In the genomic region with DNA sequence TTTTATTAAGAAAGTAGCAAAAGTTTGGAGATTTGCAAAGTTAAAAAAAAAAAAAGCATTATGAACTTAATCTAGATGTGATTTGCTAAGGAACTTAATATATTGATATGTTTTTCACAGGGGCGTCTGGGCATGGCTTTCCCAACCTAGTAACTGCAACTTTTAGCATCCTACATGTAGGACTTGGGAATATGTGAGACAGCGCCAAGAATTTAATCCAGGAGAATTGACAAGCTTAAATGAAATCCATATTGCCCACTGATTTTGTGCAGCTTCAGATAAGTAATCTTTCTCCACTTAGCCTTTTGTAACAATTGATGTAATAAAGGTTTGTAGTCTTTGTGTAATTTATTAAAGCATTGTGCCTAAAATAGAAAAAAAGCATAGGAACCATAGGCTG, we compare ENCODE assay signal across 8 cellular contexts. TPM values are rescaled to one million over a fixed set of nuclear protein-coding genes. Genes with fewer than 3 reads are reported as not detected.
DNase-seq lines count a peak whose midpoint lies in the region; TF ChIP-seq lines count a peak whose summit lies in the region.

No MANE protein-coding gene starts in this region.

- H3K36me3 ChIP-seq in Loucy (ENCODE audit: insufficient read depth, low read length), result 0 out of 2 replicates have a peak, but pooled peaks cover 5% of the 10 kb centered on the region
- H3K36me3 ChIP-seq in effector memory CD4-positive, alpha-beta T cell (ENCODE audit: control insufficient read depth, insufficient read depth, low read length), result no peaks in the 10 kb centered on the region

- H3K4me3 ChIP-seq in Loucy (ENCODE audit: low read length, poor library complexity, severe bottlenecking), result peak overlapping the region; percentile 84
- H3K4me3 ChIP-seq in effector memory CD4-positive, alpha-beta T cell (ENCODE audit: insufficient read depth, low read depth, low read length, poor library complexity, severe bottlenecking), result peak overlapping the region; percentile 95

- no peak for DNase-seq in CD14-positive monocyte (ENCODE audit: low spot score)
- DNase-seq in effector memory CD4-positive, alpha-beta T cell, result no peak
- DNase-seq in NCI-H2227 treated with DMSO at 0.1 percent for 48 hours (lab: John Stamatoyannopoulos, UW), result no peak
- no peak for DNase-seq in RWPE1 (ENCODE audit: low spot score)
- DNase-seq in SKM-1 (lab: John Stamatoyannopoulos, UW; ENCODE audit: unreplicated experiment), result no peak
- DNase-seq in NOMO-1 (lab: John Stamatoyannopoulos, UW; ENCODE audit: unreplicated experiment in 2 of 2), result no peak

- peaks cover 32% of the 10 kb centered on the region for H3K4me1 ChIP-seq in Loucy (ENCODE audit: insufficient read depth, low read length, poor library complexity, severe bottlenecking)
- H3K4me1 ChIP-seq in effector memory CD4-positive, alpha-beta T cell (ENCODE audit: control insufficient read depth, insufficient read depth, low read length, poor library complexity, severe bottlenecking), result peaks cover 29% of the 10 kb centered on the region

- H3K4me3 Mint-ChIP-seq in CD14-positive monocyte, result peak overlapping the region; percentile 93 to 96
- peak overlapping the region; percentile 92 to 100 (median 99) for H3K4me3 Mint-ChIP-seq in nephron

- POLR2A ChIA-PET in RWPE1 (lab: Yijun Ruan, JAX; ENCODE audit: low non-redundant PET), result interaction anchor here (0.6 kb wide), 2 partner anchors 10 to 69 kb away, joined by 3 to 4 read pairs; no protein-coding TSS in a partner anchor

- no peak overlapping the region; the same call in 1 of the 2 replicates for H2AFZ ChIP-seq in Loucy (ENCODE audit: low read length)

- H3K9ac ChIP-seq in Loucy (ENCODE audit: low read depth, low read length, poor library complexity, severe bottlenecking), result peak overlapping the region; percentile 94

- H3K36me3 Mint-ChIP-seq in CD14-positive monocyte (peaks cover 28 to 31% of the 10 kb centered on the region in 2 donors), nephron (ENCODE audit: low read depth) (peaks cover 42% of the 10 kb centered on the region)

- intact Hi-C loops in CD14-positive monocyte (cut with micrococcal nuclease), result loop anchor here (10.0 kb wide), 4 partner anchors 241 to 559 kb away; partner anchors contain the start of gene ATP8B4 (in 1 of the 2)

- H4K20me1 ChIP-seq in Loucy (ENCODE audit: insufficient read depth, low read length, poor library complexity, severe bottlenecking), result peaks cover 40% of the 10 kb centered on the region

- peak overlapping the region in 6 of 7 donors; percentile 99 to 100 (median 99) for H3K27ac Mint-ChIP-seq in CD14-positive monocyte
- H3K27ac Mint-ChIP-seq in nephron, result peak overlapping the region; percentile 98 to 100 (median 100)

- H3K4me1 Mint-ChIP-seq in CD14-positive monocyte (peaks cover 39% of the 10 kb centered on the region), nephron (peaks cover 30% of the 10 kb centered on the region)

- H3K27me3 ChIP-seq in Loucy (ENCODE audit: insufficient read depth, low read length, poor library complexity, severe bottlenecking), result peaks cover 13% of the 10 kb centered on the region
- H3K27me3 ChIP-seq in effector memory CD4-positive, alpha-beta T cell (replicated peaks; ENCODE audit: control insufficient read depth, insufficient read depth, low read length, poor library complexity, severe bottlenecking), result no peaks in the 10 kb centered on the region

- CTCF ChIA-PET in RWPE1 (lab: Yijun Ruan, JAX), result interaction anchor here (0.6 kb wide), 1 partner anchor 687 kb away, joined by 3 read pairs; no protein-coding TSS in a partner anchor

- peak overlapping the region; percentile 96 for H3K4me2 ChIP-seq in Loucy (ENCODE audit: low read depth, low read length, poor library complexity, severe bottlenecking)

- no peaks in the 10 kb centered on the region for H3K9me3 ChIP-seq in Loucy (ENCODE audit: insufficient read depth, low read depth, low read length)
- H3K9me3 ChIP-seq in effector memory CD4-positive, alpha-beta T cell (ENCODE audit: control insufficient read depth, low read length), result no peaks in the 10 kb centered on the region

- H3K9me3 Mint-ChIP-seq in CD14-positive monocyte (peaks cover 0 to 4% (median 0%) of the 10 kb centered on the region in 7 donors), nephron (no peaks in the 10 kb centered on the region)

- H3K27ac ChIP-seq in effector memory CD4-positive, alpha-beta T cell (ENCODE audit: insufficient read depth, low read length, poor library complexity, severe bottlenecking), result peak overlapping the region; percentile 97
- H3K27ac ChIP-seq in RWPE1, result no peak overlapping the region

- H3K9me2 ChIP-seq in Loucy (replicated peaks; ENCODE audit: low read depth, low read length), result no peaks in the 10 kb centered on the region

- no peak for TF ChIP-seq CTCF in CD14-positive monocyte (IDR thresholded peaks at IDR 0.05)
- TF ChIP-seq CTCF in Loucy (conservative IDR thresholded peaks at IDR 0.05; ENCODE audit: low read length), result no peak
- TF ChIP-seq CTCF in nephron (IDR thresholded peaks at IDR 0.05; ENCODE audit: unreplicated experiment in 3 of 3), result no peak
- TF ChIP-seq CTCF in RWPE1 (conservative IDR thresholded peaks at IDR 0.05; ENCODE audit: low read depth), result no peak

- H3K79me2 ChIP-seq in Loucy (ENCODE audit: insufficient read depth, low read length), result peaks cover 82% of the 10 kb centered on the region

- no peaks in the 10 kb centered on the region for H3F3A ChIP-seq in Loucy (ENCODE audit: low read depth)

- H3K27me3 Mint-ChIP-seq in CD14-positive monocyte (ENCODE audit: low read depth in 3 of 3), result no peaks in the 10 kb centered on the region
- H3K27me3 Mint-ChIP-seq in nephron (ENCODE audit: low read depth), result no peaks in the 10 kb centered on the region

RNA-seq across cellular contexts. Expression of gene GABPB1, which starts 1.0 kb away (rescaled TPM):
- polyA plus RNA-seq in CD14-positive monocyte, result 10 to 100 TPM; 14.9 to 15.1 TPM
